Comparison of ENCODE assay signal across 17 cellular contexts in genomic region chr7:155962968-155963300, GRCh38.
DNase-seq lines count a peak whose midpoint lies in the region; TF ChIP-seq lines count a peak whose summit lies in the region.
"Had no signal": no experiment of that assay in that cellular context is flagged by ENCODE, and none has a peak within 500 bp of the region (broad histone marks: within the 10 kb centered on the region; RNA-seq: fewer than 3 reads in every experiment).

No MANE protein-coding gene starts in this region.

- no peak overlapping the region for H3K4me2 ChIP-seq in neural progenitor cell
- H3K4me2 ChIP-seq: GM23338 had no signal

- no peak for TF ChIP-seq POLR2A in prostate gland (IDR thresholded peaks at IDR 0.05)

- H3K36me3 Mint-ChIP-seq in Calu3 (ENCODE audit: insufficient read depth, unreplicated experiment), result peaks cover 19% of the 10 kb centered on the region
- no peaks in the 10 kb centered on the region for H3K36me3 Mint-ChIP-seq in neural progenitor cell

- no peaks in the 10 kb centered on the region for H3K36me3 ChIP-seq in neural progenitor cell
- no peaks in the 10 kb centered on the region for H3K36me3 ChIP-seq in prostate gland
- no peaks in the 10 kb centered on the region for H3K36me3 ChIP-seq in A673 (ENCODE audit: insufficient read depth, low read length, poor library complexity, severe bottlenecking)

- WGBS in prostate gland, result 94% methylated on average over 12 of the region's 12 CpGs

- H3K4me3 ChIP-seq in coronary artery (no peak overlapping the region), neural progenitor cell (no peak overlapping the region), prostate gland (no peak overlapping the region), A673 (ENCODE audit: low read depth, low read length, poor library complexity, severe bottlenecking) (no peak overlapping the region)
- H3K4me3 ChIP-seq: GM12878, GM23338 had no signal

- DNase-seq in Calu3 (no peak), HT-29 (ENCODE audit: low spot score) (peak; percentile 36), coronary artery (ENCODE audit: low spot score) (peak; percentile 24), neural progenitor cell (ENCODE audit: low spot score) (no peak), prostate gland (ENCODE audit: low spot score) (no peak), occipital lobe (lab: John Stamatoyannopoulos, UW) (no peak), A673 (ENCODE audit: low spot score) (no peak)
- DNase-seq: COR-L47, Karpas-422, MM.1S, NCI-H1105, NCI-H1694 treated with DMSO at 0.1 percent for 48 hours, NCI-H69, SHP77 treated with DMSO at 0.1 percent for 48 hours had no signal

- H3K27ac ChIP-seq in coronary artery (no peak overlapping the region), neural progenitor cell (no peak overlapping the region), prostate gland (no peak overlapping the region), A673 (ENCODE audit: low read depth, low read length, poor library complexity, severe bottlenecking) (no peak overlapping the region)
- H3K27ac ChIP-seq: C4-2B had no signal

- no peak overlapping the region for H3K9ac ChIP-seq in neural progenitor cell

- peaks cover 11% of the 10 kb centered on the region for H3K4me1 Mint-ChIP-seq in Calu3 (ENCODE audit: low read depth, unreplicated experiment)
- H3K4me1 Mint-ChIP-seq in neural progenitor cell, result no peaks in the 10 kb centered on the region
- H3K4me1 Mint-ChIP-seq: GM23338 had no signal

- H4K20me1 ChIP-seq in neural progenitor cell (ENCODE audit: low read depth), result no peaks in the 10 kb centered on the region

- H3K9me3 ChIP-seq in neural progenitor cell (ENCODE audit: low read depth), result no peaks in the 10 kb centered on the region
- H3K9me3 ChIP-seq in prostate gland, result no peaks in the 10 kb centered on the region
- no peaks in the 10 kb centered on the region for H3K9me3 ChIP-seq in A673 (ENCODE audit: low read depth, low read length, poor library complexity, severe bottlenecking)

- H2AFZ ChIP-seq in neural progenitor cell (replicated peaks), result no peak overlapping the region
- H2AFZ ChIP-seq: GM23338 had no signal

- H3K27me3 Mint-ChIP-seq in Calu3 (ENCODE audit: unreplicated experiment), result no peaks in the 10 kb centered on the region
- peaks cover 3% of the 10 kb centered on the region for H3K27me3 Mint-ChIP-seq in neural progenitor cell (ENCODE audit: insufficient read depth, low read depth)

- H3K4me3 Mint-ChIP-seq in Calu3 (ENCODE audit: low read depth, unreplicated experiment) (peak overlapping the region; percentile 62), neural progenitor cell (no peak overlapping the region)
- H3K4me3 Mint-ChIP-seq: GM23338 had no signal

- TF ChIP-seq CTCF in Calu3 (IDR thresholded peaks at IDR 0.05; ENCODE audit: unreplicated experiment), result no peak
- TF ChIP-seq CTCF in coronary artery (IDR thresholded peaks at IDR 0.05), result no peak
- TF ChIP-seq CTCF in neural progenitor cell (IDR thresholded peaks at IDR 0.05), result no peak
- no peak for TF ChIP-seq CTCF in prostate gland (IDR thresholded peaks at IDR 0.05)
- no peak for TF ChIP-seq CTCF in A673 (conservative IDR thresholded peaks at IDR 0.05; ENCODE audit: low read depth, low read length)

- H3K4me1 ChIP-seq in neural progenitor cell, result no peaks in the 10 kb centered on the region
- no peaks in the 10 kb centered on the region for H3K4me1 ChIP-seq in prostate gland (replicated peaks)
- no peaks in the 10 kb centered on the region for H3K4me1 ChIP-seq in A673 (ENCODE audit: insufficient read depth, low read length, poor library complexity, severe bottlenecking)

- H3K9me3 Mint-ChIP-seq in Calu3 (ENCODE audit: low read depth, unreplicated experiment) (no peaks in the 10 kb centered on the region), neural progenitor cell (no peaks in the 10 kb centered on the region)
- H3K9me3 Mint-ChIP-seq: GM23338 had no signal

- intact Hi-C loops in Calu3 (cut with micrococcal nuclease; ENCODE audit: unreplicated experiment) (loop anchor here (1.0 kb wide), 1 partner anchor 11 kb away; no protein-coding TSS in a partner anchor), prostate gland (cut with DNase I) (no loop called here), A673 (cut with micrococcal nuclease; ENCODE audit: unreplicated experiment) (no loop called here)

- BruUV-seq in Calu3 (replicated peaks; lab: Mats Ljungman, UMichigan) (no TSS peak), A673 (replicated peaks; lab: Mats Ljungman, UMichigan) (no TSS peak)

- peak overlapping the region; percentile 90 for H3K27ac Mint-ChIP-seq in Calu3 (ENCODE audit: unreplicated experiment)
- peak overlapping the region; percentile 34 for H3K27ac Mint-ChIP-seq in neural progenitor cell
- H3K27ac Mint-ChIP-seq: GM23338 had no signal

- CTCF ChIA-PET in Calu3 (lab: Charles Lee) (interaction anchor here (0.7 to 2.7 kb wide), 2 partner anchors 11 to 100 kb away, joined by 3 to 11 read pairs; no protein-coding TSS in a partner anchor), A673 (lab: Charles Lee) (interaction anchor here (0.6 kb wide), 1 partner anchor 417 kb away, joined by 4 read pairs; no protein-coding TSS in a partner anchor)

- H3K27me3 ChIP-seq in neural progenitor cell, result no peaks in the 10 kb centered on the region
- H3K27me3 ChIP-seq in prostate gland (replicated peaks; ENCODE audit: insufficient read depth), result no peaks in the 10 kb centered on the region
- H3K27me3 ChIP-seq in A673 (replicated peaks; ENCODE audit: insufficient read depth, low read depth, low read length, poor library complexity), result peaks cover 24% of the 10 kb centered on the region

- H3F3A ChIP-seq in neural progenitor cell (ENCODE audit: low read depth), result peaks cover 5% of the 10 kb centered on the region

- H3K79me2 ChIP-seq in neural progenitor cell (ENCODE audit: low read depth), result no peaks in the 10 kb centered on the region

- POLR2A ChIA-PET in A673 (lab: Charles Lee; ENCODE audit: low non-redundant PET), result no interaction called here

Comparison
In these comparisons a context has a peak if more than half of its experiments do, and no peak if none do; other contexts are left out.
1. DNase-seq: peak in HT-29 (single experiment) and coronary artery (single experiment); none in Calu3 (single experiment), neural progenitor cell (single experiment), prostate gland (single experiment), occipital lobe (single experiment) and A673 (single experiment).